1 cellular context compared by ENCODE assay signal in genomic region chr7:26090927-26091519, GRCh38.
A peak's percentile ranks its signal among the peaks of the same experiment; 100 is the strongest.
TF ChIP-seq lines count a peak whose summit lies in the region.

No MANE protein-coding gene starts in this region.

TF ChIP-seq in SK-N-SH, 30 proteins besides CTCF, POLR2A, EP300 and RAD21 (continued from another document):
- TF ChIP-seq MXI1 (IDR thresholded peaks at IDR 0.05; ENCODE audit: low read depth, low read length) (0 out of 2 replicates have a peak, but pooled peaks have one; percentile 33), NFIC (IDR thresholded peaks at IDR 0.05; ENCODE audit: borderline replicate concordance) (no peak), YY1 (IDR thresholded peaks at IDR 0.05; ENCODE audit: low read depth) (no peak), CHD2 (IDR thresholded peaks at IDR 0.05; ENCODE audit: low read length, partially characterized antibody) (peak; percentile 59), USF1 (IDR thresholded peaks at IDR 0.05; ENCODE audit: borderline replicate concordance, low read depth) (no peak), RCOR1 (IDR thresholded peaks at IDR 0.05; ENCODE audit: low read length) (peak; percentile 62; the same call in 1 of the 2 replicates), RFX5 (IDR thresholded peaks at IDR 0.05; ENCODE audit: low read length) (peak; percentile 65), SMC3 (IDR thresholded peaks at IDR 0.05; ENCODE audit: low read depth, low read length) (peak; percentile 95), RXRA (IDR thresholded peaks at IDR 0.05; ENCODE audit: borderline replicate concordance, low read depth) (no peak)
